In genomic region chr19:5002143-5002542, GRCh38 we compare ENCODE assay signal across 15 cellular contexts. TPM values are rescaled to one million over a fixed set of nuclear protein-coding genes. Genes with fewer than 3 reads are reported as not detected.
DNase-seq lines count a peak whose midpoint lies in the region; ATAC-seq and TF ChIP-seq lines count a peak whose summit lies in the region.
"Had no signal": no experiment of that assay in that cellular context is flagged by ENCODE, and none has a peak within 500 bp of the region (broad histone marks: within the 10 kb centered on the region; RNA-seq: fewer than 3 reads in every experiment).

No MANE protein-coding gene starts in this region.

- H2AK9ac ChIP-seq in IMR-90 (replicated peaks; ENCODE audit: low read depth, low read length, poor library complexity), result no peak overlapping the region

- TF ChIP-seq RAD21 in IMR-90 (IDR thresholded peaks at IDR 0.05; ENCODE audit: low read length), result no peak
- peak in 1 of 2 donors; percentile 4 for TF ChIP-seq RAD21 in liver (IDR thresholded peaks at IDR 0.05)

- H2AK5ac ChIP-seq in IMR-90 (ENCODE audit: low read depth, low read length) (no peak overlapping the region), mesendoderm (ENCODE audit: low read length) (no peak overlapping the region)

- intact Hi-C loops in IMR-90 (cut with micrococcal nuclease), result no loop called here

- H3K4ac ChIP-seq in IMR-90 (ENCODE audit: low read depth, low read length) (no peak overlapping the region), mesendoderm (ENCODE audit: low read depth, low read length) (no peak overlapping the region)

- H3K27me3 ChIP-seq in IMR-90 (ENCODE audit: control insufficient read depth, insufficient read depth, low read length) (no peaks in the 10 kb centered on the region), brain microvascular endothelial cell (replicated peaks) (no peaks in the 10 kb centered on the region), liver (ENCODE audit: control insufficient read depth in 4 of 4, insufficient read depth in 4 of 4, low read length in 3 of 4) (no peaks in the 10 kb centered on the region), mesendoderm (ENCODE audit: insufficient read depth, low read length, poor library complexity) (no peaks in the 10 kb centered on the region), H7 (ENCODE audit: control insufficient read depth, insufficient read depth, low read length) (no peaks in the 10 kb centered on the region)
- H3K27me3 ChIP-seq: pancreas, SJCRH30 had no signal

- no peak overlapping the region for H2BK120ac ChIP-seq in IMR-90 (ENCODE audit: low read depth, low read length)
- H2BK120ac ChIP-seq in mesendoderm (ENCODE audit: low read depth, low read length), result no peak overlapping the region

- peak; percentile 44 for ATAC-seq in IMR-90 (ENCODE audit: low read depth)

- in situ Hi-C loops in IMR-90 (cut with MboI; ENCODE audit: low sequenced_read_pairs) (no loop called here), brain microvascular endothelial cell (cut with HindIII; ENCODE audit: low pct_ligation_motif_present, low sequenced_read_pairs) (no loop called here)

- H3K18ac ChIP-seq in IMR-90 (ENCODE audit: low read depth, low read length), result no peak overlapping the region
- H3K18ac ChIP-seq in mesendoderm (ENCODE audit: low read length), result no peak overlapping the region

- H3K27ac ChIP-seq in IMR-90 (ENCODE audit: insufficient read depth, low read length) (no peak overlapping the region), brain microvascular endothelial cell (peak overlapping the region; percentile 45), liver (ENCODE audit: low read depth in 1 of 2, low read length in 2 of 2) (peak overlapping the region; percentile 14 to 78), mesendoderm (ENCODE audit: low read depth, low read length) (no peak overlapping the region)
- H3K27ac ChIP-seq: pancreas, SJCRH30 had no signal

- H3K4me2 ChIP-seq in IMR-90 (ENCODE audit: low read depth, low read length) (no peak overlapping the region; the same call in 1 of the 2 replicates), mesendoderm (ENCODE audit: low read length) (no peak overlapping the region)

- CTCF ChIA-PET in IMR-90 (lab: Yijun Ruan, JAX), result interaction anchor here (0.6 to 2.0 kb wide), 4 partner anchors 9 to 189 kb away, joined by 3 to 11 read pairs (median 3); no protein-coding TSS in a partner anchor

- peaks cover 93% of the 10 kb centered on the region for H4K20me1 ChIP-seq in IMR-90 (ENCODE audit: insufficient read depth, low read length)

- no peak overlapping the region for H4K8ac ChIP-seq in IMR-90 (ENCODE audit: low read depth in 2 of 2, low read length in 2 of 2)
- H4K8ac ChIP-seq in mesendoderm (ENCODE audit: low read depth, low read length), result no peak overlapping the region

- POLR2A ChIA-PET in IMR-90 (lab: Charles Lee; ENCODE audit: unreplicated experiment), result interaction anchor here (0.9 kb wide), 1 partner anchor 91 kb away, joined by 3 read pairs; no protein-coding TSS in a partner anchor

- H3K9me3 ChIP-seq in IMR-90 (ENCODE audit: control insufficient read depth, insufficient read depth, low read length) (no peaks in the 10 kb centered on the region), liver (ENCODE audit: control insufficient read depth in 4 of 4, low read length in 3 of 4) (no peaks in the 10 kb centered on the region)
- H3K9me3 ChIP-seq: pancreas had no signal

- H4K5ac ChIP-seq in IMR-90 (ENCODE audit: low read depth, low read length) (no peak overlapping the region), mesendoderm (ENCODE audit: low read length) (no peak overlapping the region)

- WGBS in IMR-90 (ENCODE audit: extremely low coverage in 2 of 2, insufficient read length in 1 of 2), 2 experiments, result no CpG with 5 or more reads among the region's 4 CpGs
- 29% methylated on average over 4 of the region's 4 CpGs for WGBS in liver
- no CpG with 5 or more reads among the region's 4 CpGs for WGBS in mesendoderm (ENCODE audit: extremely low coverage, insufficient coverage, low lambda C conversion rate)

- no peak overlapping the region for H3K9ac ChIP-seq in IMR-90 (ENCODE audit: low read depth, low read length)
- no peak overlapping the region for H3K9ac ChIP-seq in liver (ENCODE audit: low read depth in 1 of 2, low read length in 2 of 2)
- H3K9ac ChIP-seq in mesendoderm (ENCODE audit: low read length), result no peak overlapping the region

- TF ChIP-seq CTCF in IMR-90 (conservative IDR thresholded peaks at IDR 0.05; ENCODE audit: low read depth, low read length) (no peak), brain microvascular endothelial cell (IDR thresholded peaks at IDR 0.05; ENCODE audit: low read depth, low read length, missing control alignments) (no peak), liver (IDR thresholded peaks at IDR 0.05; ENCODE audit: low read depth, low read length, missing input control) (no peak)

- H3K14ac ChIP-seq in IMR-90 (replicated peaks; ENCODE audit: low read depth, low read length), result no peak overlapping the region

- BruUV-seq in IMR-90 (replicated peaks; lab: Mats Ljungman, UMichigan), result no TSS peak

- H2BK20ac ChIP-seq in IMR-90 (ENCODE audit: low read depth, low read length), result no peak overlapping the region

- H3K79me2 ChIP-seq in mesendoderm (ENCODE audit: control insufficient read depth, insufficient read depth, low read length), result no peaks in the 10 kb centered on the region

- no peak for TF ChIP-seq POLR2A in IMR-90 (IDR thresholded peaks at IDR 0.05; ENCODE audit: low read depth, low read length)

- DNase-seq in AG08396 (ENCODE audit: low spot score) (peak; percentile 60), IMR-90 (peak; percentile 73), brain microvascular endothelial cell (peak; percentile 61), mesendoderm (no peak), NCI-H510A treated with DMSO at 0.1 percent for 48 hours (lab: John Stamatoyannopoulos, UW) (no peak), GM19238 (ENCODE audit: insufficient read length, low spot score) (no peak), H7 (no peak)
- DNase-seq: C1 segment of cervical spinal cord, cerebellar nuclear complex, KG1, NCI-H345, pancreas had no signal

- H3K23ac ChIP-seq in IMR-90 (ENCODE audit: low read depth, low read length), result no peak overlapping the region
- no peak overlapping the region for H3K23ac ChIP-seq in mesendoderm (ENCODE audit: low read length)

- H3K4me3 ChIP-seq in IMR-90 (ENCODE audit: insufficient read depth, low read depth, low read length) (no peak overlapping the region), brain microvascular endothelial cell (ENCODE audit: low read depth, low read length) (no peak overlapping the region), liver (ENCODE audit: low read depth in 1 of 3, low read length in 3 of 3) (no peak overlapping the region), mesendoderm (ENCODE audit: low read length) (no peak overlapping the region), H7 (ENCODE audit: insufficient read depth, low read depth, low read length) (no peak overlapping the region)
- H3K4me3 ChIP-seq: lung, pancreas, SJCRH30 had no signal

- no peak overlapping the region for H4K91ac ChIP-seq in IMR-90 (ENCODE audit: insufficient read depth, low read depth, low read length)

- H2BK5ac ChIP-seq in IMR-90 (ENCODE audit: low read depth, low read length, poor library complexity, severe bottlenecking) (no peak overlapping the region), mesendoderm (ENCODE audit: low read length) (no peak overlapping the region)

- peaks cover 19% of the 10 kb centered on the region; the same call in 1 of the 2 replicates for H3K36me3 ChIP-seq in IMR-90 (ENCODE audit: control insufficient read depth, insufficient read depth, low read length)
- no peaks in the 10 kb centered on the region for H3K36me3 ChIP-seq in brain microvascular endothelial cell (replicated peaks)
- peaks cover 0 to 3% (median 0%) of the 10 kb centered on the region in 4 donors for H3K36me3 ChIP-seq in liver (ENCODE audit: control insufficient read depth in 4 of 4, insufficient read depth in 3 of 4, low read depth in 1 of 4, low read length in 3 of 4)
- no peaks in the 10 kb centered on the region for H3K36me3 ChIP-seq in mesendoderm (ENCODE audit: control insufficient read depth, insufficient read depth, low read length)
- H3K36me3 ChIP-seq in H7 (replicated peaks; ENCODE audit: control insufficient read depth, insufficient read depth, low read length), result no peaks in the 10 kb centered on the region
- H3K36me3 ChIP-seq: pancreas, SJCRH30 had no signal

- H2AFZ ChIP-seq in IMR-90 (replicated peaks; ENCODE audit: low read length, poor library complexity), result no peak overlapping the region

- peaks cover 11% of the 10 kb centered on the region for H3K9me1 ChIP-seq in IMR-90 (ENCODE audit: insufficient read depth, low read length)

- H3K4me1 ChIP-seq in IMR-90 (ENCODE audit: control insufficient read depth, insufficient read depth, low read length) (no peaks in the 10 kb centered on the region), liver (ENCODE audit: control insufficient read depth in 4 of 4, insufficient read depth in 4 of 4, low read length in 3 of 4) (peaks cover 17 to 35% (median 26%) of the 10 kb centered on the region in 4 donors), mesendoderm (ENCODE audit: control insufficient read depth, low read depth, low read length) (no peaks in the 10 kb centered on the region)
- H3K4me1 ChIP-seq: pancreas had no signal

- H3K56ac ChIP-seq in IMR-90 (ENCODE audit: extremely low read depth, insufficient read depth, low read length) (no peak overlapping the region), mesendoderm (ENCODE audit: low read length) (no peak overlapping the region)

- no peak overlapping the region for H2BK15ac ChIP-seq in IMR-90 (ENCODE audit: low read depth, low read length)
- H2BK15ac ChIP-seq in mesendoderm (replicated peaks; ENCODE audit: low read depth), result no peak overlapping the region

- dilution Hi-C loops in IMR-90 (cut with HindIII; ENCODE audit: low sequenced_read_pairs, unreplicated experiment), result no loop called here

- peaks cover 36 to 92% of the 10 kb centered on the region in 2 experiments for H3K79me1 ChIP-seq in IMR-90 (ENCODE audit: low read depth in 1 of 2, low read length in 2 of 2)
- H3K79me1 ChIP-seq in mesendoderm (ENCODE audit: low read length), result peaks cover 8% of the 10 kb centered on the region

TF ChIP-seq in IMR-90, 13 proteins besides CTCF, POLR2A, EP300 and RAD21 (continues in another document):
- TF ChIP-seq SMC3 (IDR thresholded peaks at IDR 0.05; ENCODE audit: low read depth, low read length) (no peak), FOS (IDR thresholded peaks at IDR 0.05; ENCODE audit: low read depth, low read length) (0 out of 2 replicates have a peak, but pooled peaks have one; percentile 25)

TF ChIP-seq in liver, 16 proteins besides CTCF, POLR2A, EP300 and RAD21 (continues in another document):
- TF ChIP-seq HNF4A (conservative IDR thresholded peaks at IDR 0.05), result peak; percentile 49 to 73
- no peak for TF ChIP-seq GABPA (IDR thresholded peaks at IDR 0.05 in 1 of 2, conservative IDR thresholded peaks at IDR 0.05 in 1 of 2)
- TF ChIP-seq TAF1 (conservative IDR thresholded peaks at IDR 0.05), result no peak

RNA-seq across cellular contexts. Expression of gene KDM4B, which starts 33.2 kb away (rescaled TPM):
- total RNA-seq in IMR-90 (2012; rRNA removed), result 5.0 TPM in 2 replicates
- 17.9 and 20.8 TPM in 2 replicates for polyA plus RNA-seq in IMR-90 (2012; rRNA removed)
- 9.5 and 17.5 TPM in 2 replicates for polyA plus RNA-seq in IMR-90 (2012; cell fraction: cytosol; rRNA removed)
- polyA plus RNA-seq in IMR-90 (2012; cell fraction: nucleus; rRNA removed; ENCODE audit: low replicate concordance), result 37.9 and 61.0 TPM in 2 replicates
- 10 to 100 TPM; 14.1 to 19.7 TPM for total RNA-seq in liver
- polyA plus RNA-seq in liver, result 10 to 100 TPM in 1 of 2 donors, 1 to 10 TPM in 1; 3.2 to 11.6 TPM
- polyA plus RNA-seq in mesendoderm (2013, experiment 1 of 2), result 8.5 TPM
- 8.4 TPM for polyA plus RNA-seq in mesendoderm (2013, experiment 2 of 2)
- total RNA-seq in H7 (2014; rRNA removed; shearing (Covaris generic)), result 12.0 and 18.5 TPM in 2 replicates

Comparison
In these comparisons a context has a peak if more than half of its experiments do, and no peak if none do; other contexts are left out.
1. DNase-seq: peak in AG08396 (single experiment), IMR-90 (single experiment) and brain microvascular endothelial cell (single experiment); none in mesendoderm (single experiment), NCI-H510A treated with DMSO at 0.1 percent for 48 hours (single experiment), GM19238 (single experiment) and H7 (single experiment).
2. H3K27ac ChIP-seq: peak in brain microvascular endothelial cell (single experiment) and liver (2 of 2); none in IMR-90 (single experiment) and mesendoderm (single experiment).